Comparison of ENCODE assay signal across 21 cellular contexts in the genomic region with DNA sequence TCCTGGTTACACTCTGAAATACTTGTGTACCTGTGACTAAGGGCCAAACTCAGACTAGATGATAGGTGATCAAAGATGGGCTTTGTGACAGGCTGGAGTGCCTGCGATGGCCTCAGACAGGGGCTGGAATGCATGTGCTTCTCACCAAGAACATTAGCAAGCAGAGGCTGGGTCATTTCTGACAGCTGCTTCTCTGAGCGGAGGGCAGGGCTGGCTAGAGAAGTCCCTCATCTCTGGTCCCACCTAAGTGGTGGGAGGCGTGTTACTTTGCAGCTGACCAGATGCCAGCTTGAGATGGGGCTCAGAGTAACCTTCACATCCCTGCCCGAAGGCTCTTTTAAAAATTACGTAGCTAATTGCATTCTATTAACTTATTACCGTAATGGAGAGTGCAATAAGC.
DNase-seq lines count a peak whose midpoint lies in the region; ATAC-seq and TF ChIP-seq lines count a peak whose summit lies in the region.
"Had no signal": no experiment of that assay in that cellular context is flagged by ENCODE, and none has a peak within 500 bp of the region (broad histone marks: within the 10 kb centered on the region; RNA-seq: fewer than 3 reads in every experiment).

No MANE protein-coding gene starts in this region.

- H3K27me3 Mint-ChIP-seq in H9 (ENCODE audit: low read depth), result peaks cover 5% of the 10 kb centered on the region

- H4K8ac ChIP-seq in H9 (replicated peaks; ENCODE audit: insufficient read length, low read depth, low read length) (no peak overlapping the region), trophoblast cell (ENCODE audit: low read depth, low read length) (no peak overlapping the region)

- H3K27me3 ChIP-seq in H9 (ENCODE audit: insufficient read depth, low read length) (no peaks in the 10 kb centered on the region), trophoblast cell (ENCODE audit: insufficient read depth, low read length) (no peaks in the 10 kb centered on the region), colonic mucosa (no peaks in the 10 kb centered on the region)
- H3K27me3 ChIP-seq: BLaER1, SJSA1 had no signal

- H3K9ac ChIP-seq in H9 (ENCODE audit: extremely low read depth, insufficient read length, low read length) (no peak overlapping the region), trophoblast cell (ENCODE audit: low read length) (no peak overlapping the region), colonic mucosa (ENCODE audit: low read depth in 2 of 2, low read length in 2 of 2) (no peak overlapping the region)
- H3K9ac ChIP-seq: BLaER1 had no signal

- no peaks in the 10 kb centered on the region for H3K79me2 ChIP-seq in H9 (ENCODE audit: insufficient read depth, low read length)
- H3K79me2 ChIP-seq in trophoblast cell (ENCODE audit: control insufficient read depth, insufficient read depth, low read length, poor library complexity), result no peaks in the 10 kb centered on the region

- no peak overlapping the region for H2AFZ ChIP-seq in H9 (ENCODE audit: low read length)
- H2AFZ ChIP-seq in trophoblast cell (ENCODE audit: insufficient read depth, low read length, poor library complexity), result no peak overlapping the region

- H3K23ac ChIP-seq in H9 (ENCODE audit: insufficient read length, low read depth, low read length), result no peak overlapping the region
- no peak overlapping the region for H3K23ac ChIP-seq in trophoblast cell (ENCODE audit: low read length)

- H3K4me2 ChIP-seq in H9 (ENCODE audit: insufficient read depth, insufficient read length, low read length), result no peak overlapping the region
- no peak overlapping the region for H3K4me2 ChIP-seq in trophoblast cell (ENCODE audit: low read length)
- H3K4me2 ChIP-seq: BLaER1 had no signal

- no peak overlapping the region for H2BK5ac ChIP-seq in H9 (ENCODE audit: insufficient read length, low read length)
- H2BK5ac ChIP-seq in trophoblast cell (ENCODE audit: low read depth, low read length, poor library complexity), result no peak overlapping the region

- H4K20me1 ChIP-seq in H9 (ENCODE audit: control insufficient read depth, insufficient read depth, insufficient read length), result no peaks in the 10 kb centered on the region
- H4K20me1 ChIP-seq: BLaER1 had no signal

- no CpG with 5 or more reads among the region's 6 CpGs for WGBS in H9 (ENCODE audit: extremely low coverage, insufficient read length, low lambda C conversion rate)
- WGBS in trophoblast cell (ENCODE audit: extremely low coverage, insufficient coverage, insufficient read length), result no CpG with 5 or more reads among the region's 6 CpGs

- H3K36me3 Mint-ChIP-seq in H9 (ENCODE audit: insufficient read depth in 1 of 3, low read depth in 3 of 3), result peaks cover 0 to 6% (median 3%) of the 10 kb centered on the region in 3 experiments; a peak in 1 of 7 replicates
- H3K36me3 Mint-ChIP-seq: CD4-positive, alpha-beta memory T cell had no signal

- intact Hi-C loops in colonic mucosa (cut with DNase I), result no loop called here

- H3K18ac ChIP-seq in H9 (ENCODE audit: insufficient read length, low read depth, low read length) (no peak overlapping the region), trophoblast cell (ENCODE audit: low read length) (no peak overlapping the region)

- no peak overlapping the region for H3K4ac ChIP-seq in H9 (ENCODE audit: low read depth, low read length)
- no peak overlapping the region for H3K4ac ChIP-seq in trophoblast cell (ENCODE audit: low read depth, low read length)

- H3K4me3 ChIP-seq in trophoblast cell (ENCODE audit: low read depth, low read length) (no peak overlapping the region), colonic mucosa (no peak overlapping the region)
- H3K4me3 ChIP-seq: BLaER1, GM12878, SJSA1 had no signal

- H3K14ac ChIP-seq in H9 (ENCODE audit: insufficient read depth, low read length) (no peak overlapping the region), trophoblast cell (ENCODE audit: low read length) (no peak overlapping the region)

- H2BK120ac ChIP-seq in H9 (ENCODE audit: low read depth, low read length, poor library complexity, severe bottlenecking) (no peak overlapping the region), trophoblast cell (ENCODE audit: insufficient read depth, low read length, poor library complexity) (no peak overlapping the region)

- H4K12ac ChIP-seq in trophoblast cell (ENCODE audit: low read depth, low read length), result no peak overlapping the region

- H3K4me3 Mint-ChIP-seq in H9, result no peak overlapping the region

- H2AK5ac ChIP-seq in H9 (ENCODE audit: insufficient read length, low read length) (no peak overlapping the region), trophoblast cell (ENCODE audit: low read length) (no peak overlapping the region)

- H3T11ph ChIP-seq in H9 (ENCODE audit: low read length), result no peak overlapping the region

- ATAC-seq in GM18868 (IDR thresholded peaks at IDR 0.05; ENCODE audit: unreplicated experiment), result no peak
- ATAC-seq: GM12878, Panc1 had no signal

- no peaks in the 10 kb centered on the region for H3K23me2 ChIP-seq in H9 (ENCODE audit: insufficient read length, low read depth, low read length, poor library complexity, severe bottlenecking)

- no peaks in the 10 kb centered on the region for H3K9me3 ChIP-seq in H9 (ENCODE audit: control insufficient read depth, low read depth, low read length)
- H3K9me3 ChIP-seq in trophoblast cell (ENCODE audit: insufficient read depth, low read depth, low read length), result no peaks in the 10 kb centered on the region
- no peaks in the 10 kb centered on the region for H3K9me3 ChIP-seq in colonic mucosa
- H3K9me3 ChIP-seq: SJSA1 had no signal

- no peak overlapping the region for H2BK20ac ChIP-seq in H9 (ENCODE audit: low read depth, low read length, poor library complexity, severe bottlenecking)

- H3K9me3 Mint-ChIP-seq in H9, result peaks cover 8 to 12% of the 10 kb centered on the region in 2 experiments

- no peak overlapping the region for H4K91ac ChIP-seq in H9 (ENCODE audit: insufficient read length, low read depth, low read length)
- no peak overlapping the region for H4K91ac ChIP-seq in trophoblast cell (ENCODE audit: low read depth, low read length)

- peaks cover 0 to under 1% of the 10 kb centered on the region in 2 experiments; a peak in 1 of 4 replicates for H3K4me1 Mint-ChIP-seq in H9
- H3K4me1 Mint-ChIP-seq: CD4-positive, alpha-beta memory T cell had no signal

- H3K27ac ChIP-seq in H9 (ENCODE audit: insufficient read length, low read depth, low read length) (no peak overlapping the region), trophoblast cell (ENCODE audit: low read depth, low read length) (no peak overlapping the region), colonic mucosa (no peak overlapping the region)
- H3K27ac ChIP-seq: BLaER1, SJSA1 had no signal

- TF ChIP-seq CTCF in H9 (conservative IDR thresholded peaks at IDR 0.05) (no peak), colonic mucosa (IDR thresholded peaks at IDR 0.05) (no peak)

- H3K36me3 ChIP-seq in trophoblast cell (ENCODE audit: control insufficient read depth in 1 of 2, insufficient read depth in 2 of 2, low read length in 2 of 2), result no peaks in the 10 kb centered on the region
- no peaks in the 10 kb centered on the region for H3K36me3 ChIP-seq in colonic mucosa
- H3K36me3 ChIP-seq: BLaER1 had no signal

- no peaks in the 10 kb centered on the region for H3K79me1 ChIP-seq in H9 (ENCODE audit: insufficient read depth, low read depth, low read length, poor library complexity, severe bottlenecking)
- no peaks in the 10 kb centered on the region for H3K79me1 ChIP-seq in trophoblast cell (ENCODE audit: low read length)

- no peak overlapping the region for H2BK12ac ChIP-seq in H9 (ENCODE audit: insufficient read length, low read depth, low read length)
- H2BK12ac ChIP-seq in trophoblast cell (ENCODE audit: low read length), result no peak overlapping the region

- no peaks in the 10 kb centered on the region for H3K4me1 ChIP-seq in H9 (ENCODE audit: insufficient read depth, low read length)
- no peaks in the 10 kb centered on the region for H3K4me1 ChIP-seq in trophoblast cell (ENCODE audit: control insufficient read depth in 1 of 2, insufficient read depth in 2 of 2, low read length in 2 of 2)
- H3K4me1 ChIP-seq in colonic mucosa, result no peaks in the 10 kb centered on the region
- H3K4me1 ChIP-seq: SJSA1 had no signal

- H3K56ac ChIP-seq in H9 (ENCODE audit: insufficient read length, low read depth, low read length), result no peak overlapping the region

- no peak overlapping the region for H2BK15ac ChIP-seq in H9 (ENCODE audit: low read depth, low read length)

- H3K27ac Mint-ChIP-seq in H9, result no peak overlapping the region
- H3K27ac Mint-ChIP-seq: CD4-positive, alpha-beta memory T cell had no signal

- DNase-seq in AG08396 (ENCODE audit: low spot score) (peak; percentile 3), H9 (peak; percentile 16), NCI-H748 treated with DMSO at 0.1 percent for 48 hours (lab: John Stamatoyannopoulos, UW) (peak; percentile 28), left kidney (ENCODE audit: low read depth, low spot score) (peak; percentile 41), trophoblast cell (no peak), colonic mucosa (no peak), SIG-M5 (lab: John Stamatoyannopoulos, UW) (no peak)
- DNase-seq: Calu3; CD4-positive, alpha-beta memory T cell; DMS53; EL; H7; NCI-H1092 treated with DMSO at 0.1 percent for 48 hours; NCI-H187 treated with DMSO at 0.1 percent for 48 hours; NCI-H345; NCI-H524 treated with DMSO at 0.1 percent for 48 hours had no signal

- H4K5ac ChIP-seq in H9 (ENCODE audit: insufficient read length, low read depth, low read length), result no peak overlapping the region

Comparison
In these comparisons a context has a peak if more than half of its experiments do, and no peak if none do; other contexts are left out.
1. DNase-seq: peak in AG08396 (single experiment), H9 (single experiment), NCI-H748 treated with DMSO at 0.1 percent for 48 hours (single experiment) and left kidney (single experiment); none in trophoblast cell (0 of 2), colonic mucosa (single experiment) and SIG-M5 (single experiment).